ENCODE assay signal across 14 cellular contexts in genomic region chr5:74288038-74288437, GRCh38.
"Had no signal": no experiment of that assay in that cellular context is flagged by ENCODE, and none has a peak within 500 bp of the region (broad histone marks: within the 10 kb centered on the region; RNA-seq: fewer than 3 reads in every experiment).

No MANE protein-coding gene starts in this region.

- H3K4me3 ChIP-seq: coronary artery, left lung, SK-N-MC had no signal

- H3K27ac ChIP-seq: SK-N-MC, WERI-Rb-1 had no signal

- H3K9me3 ChIP-seq: left lung had no signal

- ATAC-seq: activated CD8-positive, alpha-beta T cell treated with anti-CD3 and anti-CD28 coated beads for 36 hours; activated naive CD8-positive, alpha-beta T cell treated with anti-CD3 and anti-CD28 coated beads, Interleukin-2, amount 50 U/mL, for 24 hours had no signal

- DNase-seq: activated CD4-positive, alpha-beta T cell treated with anti-CD3 and anti-CD28 coated beads for 4 hours; activated CD8-positive, alpha-beta T cell treated with anti-CD3 and anti-CD28 coated beads for 36 hours; activated naive CD4-positive, alpha-beta T cell treated with Interleukin-2 at 50 U/mL for 16 hours; activated naive CD8-positive, alpha-beta T cell treated with anti-CD3 and anti-CD28 coated beads, Interleukin-2, amount 50 U/mL, for 24 hours; effector memory CD4-positive, alpha-beta T cell; islet precursor cell; left lung; midbrain; stimulated activated CD4-positive, alpha-beta T cell treated with anti-CD3 and anti-CD28 coated beads, Interleukin-2, amount 100 ng/mL, for 24 hours; stimulated activated naive CD4-positive, alpha-beta T cell; T-helper 1 cell had no signal

- H3K9me3 Mint-ChIP-seq: activated CD8-positive, alpha-beta T cell treated with anti-CD3 and anti-CD28 coated beads for 36 hours; activated naive CD8-positive, alpha-beta T cell treated with anti-CD3 and anti-CD28 coated beads, Interleukin-2, amount 50 U/mL, for 24 hours had no signal

- H3K27ac Mint-ChIP-seq: activated CD8-positive, alpha-beta T cell treated with anti-CD3 and anti-CD28 coated beads for 36 hours; activated naive CD8-positive, alpha-beta T cell treated with anti-CD3 and anti-CD28 coated beads, Interleukin-2, amount 50 U/mL, for 24 hours had no signal

- H3K36me3 ChIP-seq: left lung, WERI-Rb-1 had no signal

- H3K27me3 ChIP-seq: left lung had no signal

- H3K4me3 Mint-ChIP-seq: activated CD8-positive, alpha-beta T cell treated with anti-CD3 and anti-CD28 coated beads for 36 hours; activated naive CD8-positive, alpha-beta T cell treated with anti-CD3 and anti-CD28 coated beads, Interleukin-2, amount 50 U/mL, for 24 hours had no signal

- H3K4me1 Mint-ChIP-seq: activated naive CD8-positive, alpha-beta T cell treated with anti-CD3 and anti-CD28 coated beads, Interleukin-2, amount 50 U/mL, for 24 hours had no signal
